8 cellular contexts compared by ENCODE assay signal in the genomic region with DNA sequence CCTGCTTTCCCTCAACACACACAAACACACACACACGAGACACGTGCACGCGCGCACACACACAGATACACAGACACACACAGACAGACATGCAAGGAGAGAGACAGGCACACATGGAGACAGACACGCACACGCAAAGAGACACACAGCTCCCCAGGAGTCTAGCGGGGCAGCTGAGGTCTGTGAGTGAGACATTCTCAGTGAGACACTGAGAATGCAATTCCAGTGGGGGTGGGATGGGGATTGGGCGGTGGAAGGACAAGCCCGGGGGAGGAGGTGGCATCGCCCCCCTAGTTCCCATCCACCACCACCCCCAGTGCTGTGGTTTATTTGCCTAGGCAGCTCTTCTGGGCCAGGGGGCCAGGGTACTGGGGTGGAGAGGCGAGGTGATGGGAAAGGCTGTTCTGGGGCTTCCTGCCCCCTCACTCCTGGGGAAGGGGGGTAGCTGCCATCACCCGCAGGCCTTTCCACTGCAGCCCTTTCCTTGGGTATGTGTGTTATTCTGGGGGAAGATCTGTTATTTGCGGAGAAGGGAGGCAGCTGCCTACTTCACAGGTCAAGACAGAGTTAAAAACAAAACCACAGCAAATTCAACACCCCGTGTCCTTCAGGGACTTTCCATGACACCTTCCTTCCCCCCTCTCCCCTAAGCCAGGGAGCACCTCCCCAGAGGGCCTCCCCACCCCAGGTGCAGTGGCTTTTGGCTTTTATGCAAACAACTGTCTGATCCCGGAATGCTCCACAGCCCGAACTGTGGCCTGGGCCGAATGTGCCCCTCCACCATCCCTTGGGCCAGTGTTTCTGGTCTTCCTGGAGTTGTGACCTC. TPM values are rescaled to one million over a fixed set of nuclear protein-coding genes. Genes with fewer than 3 reads are reported as not detected.
DNase-seq lines count a peak whose midpoint lies in the region; ATAC-seq, FAIRE-seq and TF ChIP-seq lines count a peak whose summit lies in the region.

No MANE protein-coding gene starts in this region.

- no peak for DNase-seq in SJSA1 (ENCODE audit: low read depth in 1 of 2, low spot score in 2 of 2)
- DNase-seq in astrocyte of the hippocampus (ENCODE audit: low read depth, low spot score) = peak; percentile 66
- DNase-seq in progenitor cell of endocrine pancreas (ENCODE audit: low spot score, unreplicated experiment) = no peak
- DNase-seq in SW480 (ENCODE audit: low spot score) = no peak
- no peak for DNase-seq in H54 (ENCODE audit: insufficient read length, low spot score)
- no peak for DNase-seq in PC-9

- FAIRE-seq in H54 (lab: Jason Lieb, UNC) = no peak

- H3K79me2 ChIP-seq in PC-9 (ENCODE audit: low read depth) = no peaks in the 10 kb centered on the region

- no peaks in the 10 kb centered on the region for H3K27me3 ChIP-seq in SJSA1 (replicated peaks)
- H3K27me3 ChIP-seq in PC-9 (ENCODE audit: insufficient read depth, low read depth) = no peaks in the 10 kb centered on the region

- BruUV-seq in PC-9 (replicated peaks; lab: Mats Ljungman, UMichigan) = no TSS peak

- POLR2A ChIA-PET in PC-9 (lab: Charles Lee; ENCODE audit: unreplicated experiment) = interaction anchor here (0.6 kb wide), 2 partner anchors 11 to 27 kb away, joined by 3 to 4 read pairs; no protein-coding TSS in a partner anchor

- no peak overlapping the region for H3K4me2 ChIP-seq in PC-9

- peaks cover 60% of the 10 kb centered on the region for H3K4me1 ChIP-seq in SJSA1 (replicated peaks)
- peaks cover 33% of the 10 kb centered on the region for H3K4me1 ChIP-seq in PC-9 (replicated peaks; ENCODE audit: insufficient read depth)

- H3K9me3 ChIP-seq in SJSA1 (replicated peaks) (0 out of 2 replicates have a peak, but pooled peaks cover 4% of the 10 kb centered on the region), PC-9 (ENCODE audit: insufficient read depth, low read depth) (no peaks in the 10 kb centered on the region)

- intact Hi-C loops in PC-9 (cut with micrococcal nuclease; ENCODE audit: unreplicated experiment) = loop anchor here (10.0 kb wide), 2 partner anchors 169 to 199 kb away; a partner anchor contains a TSS

- H3K36me3 ChIP-seq in SJSA1 (no peaks in the 10 kb centered on the region), PC-9 (ENCODE audit: low read depth) (no peaks in the 10 kb centered on the region)

- no peaks in the 10 kb centered on the region for H3K36me3 Mint-ChIP-seq in progenitor cell of endocrine pancreas (ENCODE audit: insufficient read depth)

- CTCF ChIA-PET in PC-9 (lab: Charles Lee) = interaction anchor here (0.7 kb wide), 1 partner anchor 134 kb away, joined by 3 read pairs; no protein-coding TSS in a partner anchor

- H3F3A ChIP-seq in PC-9 (ENCODE audit: insufficient read depth, low read depth) = peaks cover 12% of the 10 kb centered on the region; the same call in 1 of the 2 replicates

- H2AFZ ChIP-seq in PC-9 = no peak overlapping the region

- TF ChIP-seq CTCF in progenitor cell of endocrine pancreas (IDR thresholded peaks at IDR 0.05; ENCODE audit: unreplicated experiment) = no peak
- no peak for TF ChIP-seq CTCF in PC-9 (conservative IDR thresholded peaks at IDR 0.05)

- H3K9me3 Mint-ChIP-seq in progenitor cell of endocrine pancreas (ENCODE audit: low read depth) = no peaks in the 10 kb centered on the region

- H4K20me1 ChIP-seq in PC-9 (ENCODE audit: insufficient read depth) = no peaks in the 10 kb centered on the region

- peak overlapping the region; percentile 65 for H3K4me3 Mint-ChIP-seq in progenitor cell of endocrine pancreas (ENCODE audit: low read depth)

- H3K4me3 ChIP-seq in SJSA1 = no peak overlapping the region
- no peak overlapping the region for H3K4me3 ChIP-seq in PC-9

- H3K27ac Mint-ChIP-seq in progenitor cell of endocrine pancreas = no peak overlapping the region

- H3K9me2 ChIP-seq in PC-9 (ENCODE audit: insufficient read depth) = no peaks in the 10 kb centered on the region

- H3K27me3 Mint-ChIP-seq in progenitor cell of endocrine pancreas = peaks cover 63% of the 10 kb centered on the region

- H3K27ac ChIP-seq in SJSA1 = peak overlapping the region; percentile 96
- no peak overlapping the region for H3K27ac ChIP-seq in PC-9

- no peak for ATAC-seq in GM21786 (IDR thresholded peaks at IDR 0.05; ENCODE audit: unreplicated experiment)

- H3K4me1 Mint-ChIP-seq in progenitor cell of endocrine pancreas (ENCODE audit: low read depth) = peaks cover 2% of the 10 kb centered on the region

- peak; percentile 58 for TF ChIP-seq POLR2A in GM19099 (IDR thresholded peaks at IDR 0.05; ENCODE audit: extremely low read depth, insufficient read length, low read depth)
- no peak for TF ChIP-seq POLR2A in H54 (IDR thresholded peaks at IDR 0.05; ENCODE audit: low read depth, low read length)

RNA-seq across cellular contexts. Expression of a gene that starts 18.0 kb away (rescaled TPM):
- total RNA-seq in SJSA1 (2014; rRNA removed; shearing (Covaris generic)) = not detected in 2 replicates
- total RNA-seq in progenitor cell of endocrine pancreas (28.8 and 29.9 TPM in 2 replicates), PC-9 (2021) (49.1 and 55.9 TPM in 2 replicates)

RNA-seq across cellular contexts. Expression of a gene that starts 25.4 kb away (rescaled TPM):
- total RNA-seq in SJSA1 (2014; rRNA removed; shearing (Covaris generic)) = 53.3 and 99.4 TPM in 2 replicates
- total RNA-seq in progenitor cell of endocrine pancreas (43.4 and 48.0 TPM in 2 replicates), PC-9 (2021) (49.2 and 50.8 TPM in 2 replicates)

RNA-seq across cellular contexts. Expression of a gene that starts 55.9 kb away (rescaled TPM):
- total RNA-seq in SJSA1 (2014; rRNA removed; shearing (Covaris generic)) = 16.7 and 26.8 TPM in 2 replicates
- total RNA-seq in progenitor cell of endocrine pancreas = 136 and 152 TPM in 2 replicates
- total RNA-seq in PC-9 (2021) = 87.2 and 90.6 TPM in 2 replicates

Comparison
In these comparisons a context has a peak if more than half of its experiments do, and no peak if none do; other contexts are left out.
1. RNA of a gene that starts 18.0 kb away (total RNA-seq): 49.1 to 55.9 TPM in PC-9 and 28.8 to 29.9 TPM in progenitor cell of endocrine pancreas; not detected in SJSA1; every median in the first group is over 10 times any median in the second.